In the genomic region with DNA sequence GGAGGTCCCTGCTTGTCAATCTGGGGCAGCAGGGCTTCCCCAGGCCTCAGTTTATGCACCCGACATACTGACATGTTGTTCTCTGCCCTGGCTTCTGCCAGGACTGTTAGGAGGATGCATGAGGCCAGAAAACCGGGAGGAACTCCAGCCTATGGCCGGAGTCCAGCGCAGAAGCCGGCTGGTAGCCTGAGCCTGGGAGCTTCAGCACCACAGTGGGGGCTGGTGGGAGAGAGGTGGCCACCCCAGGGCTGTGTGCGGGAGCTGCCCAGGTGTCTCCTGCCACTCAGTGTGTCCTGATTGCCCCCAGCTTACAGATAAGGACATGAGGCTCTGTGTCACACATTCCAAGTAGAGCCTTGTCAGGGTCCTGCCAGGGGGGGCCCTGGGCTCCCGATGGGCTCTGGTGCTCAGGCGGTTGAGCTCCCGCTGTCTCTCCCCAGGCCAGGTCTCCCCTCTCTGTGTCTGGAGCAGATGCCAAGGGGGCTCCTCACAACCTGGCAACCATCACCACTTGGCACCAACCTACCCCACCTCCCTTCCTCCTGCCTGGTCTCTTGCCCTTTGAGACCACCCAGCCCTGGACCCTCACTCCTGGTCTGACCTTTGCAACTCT, we compare ENCODE assay signal across 12 cellular contexts. TPM values are rescaled to one million over a fixed set of nuclear protein-coding genes. Genes with fewer than 3 reads are reported as not detected.
A peak's percentile ranks its signal among the peaks of the same experiment; 100 is the strongest.
DNase-seq lines count a peak whose midpoint lies in the region; ATAC-seq, FAIRE-seq and TF ChIP-seq lines count a peak whose summit lies in the region.
"Had no signal": no experiment of that assay in that cellular context is flagged by ENCODE, and none has a peak within 500 bp of the region (broad histone marks: within the 10 kb centered on the region; RNA-seq: fewer than 3 reads in every experiment).

No MANE protein-coding gene starts in this region.

- H3K4me1 ChIP-seq in effector memory CD4-positive, alpha-beta T cell (ENCODE audit: control insufficient read depth, insufficient read depth, low read length, poor library complexity, severe bottlenecking) = no peaks in the 10 kb centered on the region

- H3K4me3 ChIP-seq in LNCaP clone FGC (ENCODE audit: low read depth, low read length) = peak overlapping the region; percentile 5; the same call in 1 of the 2 replicates
- no peak overlapping the region for H3K4me3 ChIP-seq in effector memory CD4-positive, alpha-beta T cell (ENCODE audit: insufficient read depth, low read depth, low read length, poor library complexity, severe bottlenecking)
- H3K4me3 ChIP-seq: body of pancreas, GM23338, MG63 had no signal

- ATAC-seq in esophagus mucosa = peak; percentile 4
- ATAC-seq: GM23338 had no signal

- DNase-seq in LNCaP clone FGC (ENCODE audit: low read depth) = no peak
- peak; percentile 79 for DNase-seq in mesenteric fat pad (ENCODE audit: low spot score)
- peak in 9 of 49 donors; percentile 35 to 54 (median 46) for DNase-seq in substantia nigra (lab: John Stamatoyannopoulos, UW)
- no peak for DNase-seq in SHP77 treated with DMSO at 0.1 percent for 48 hours (lab: John Stamatoyannopoulos, UW)
- no peak for DNase-seq in NCI-H1694 (lab: John Stamatoyannopoulos, UW)
- no peak for DNase-seq in effector memory CD4-positive, alpha-beta T cell
- DNase-seq in D721Med (ENCODE audit: insufficient read length, low spot score) = no peak
- DNase-seq: DMS79 treated with DMSO at 0.1 percent for 48 hours had no signal

- no peak for TF ChIP-seq CTCF in LNCaP clone FGC (IDR thresholded peaks at IDR 0.05; ENCODE audit: control insufficient read depth, extremely low read depth, insufficient read depth)
- TF ChIP-seq CTCF in D721Med (IDR thresholded peaks at IDR 0.05; ENCODE audit: insufficient read depth, missing control alignments) = no peak

- no peaks in the 10 kb centered on the region for H3K36me3 ChIP-seq in effector memory CD4-positive, alpha-beta T cell (ENCODE audit: control insufficient read depth, insufficient read depth, low read length)
- H3K36me3 ChIP-seq: MG63 had no signal

- no peaks in the 10 kb centered on the region for H3K27me3 ChIP-seq in effector memory CD4-positive, alpha-beta T cell (replicated peaks; ENCODE audit: control insufficient read depth, insufficient read depth, low read length, poor library complexity, severe bottlenecking)
- H3K27me3 ChIP-seq: body of pancreas, MG63 had no signal

- FAIRE-seq in D721Med (lab: Jason Lieb, UNC) = no peak

- H3K9me3 ChIP-seq in effector memory CD4-positive, alpha-beta T cell (ENCODE audit: control insufficient read depth, low read length) = no peaks in the 10 kb centered on the region
- H3K9me3 ChIP-seq: body of pancreas, MG63 had no signal

- peak overlapping the region; percentile 63 for H3K27ac ChIP-seq in substantia nigra (ENCODE audit: low read depth, low read length, poor library complexity, severe bottlenecking)
- H3K27ac ChIP-seq in effector memory CD4-positive, alpha-beta T cell (ENCODE audit: insufficient read depth, low read length, poor library complexity, severe bottlenecking) = no peak overlapping the region

RNA-seq across cellular contexts. Expression of gene PPIF, which starts 32.3 kb away (rescaled TPM):
- total RNA-seq in esophagus mucosa (77.8 TPM), mesenteric fat pad (181 TPM)
